9 cellular contexts compared by ENCODE assay signal in the genomic region with DNA sequence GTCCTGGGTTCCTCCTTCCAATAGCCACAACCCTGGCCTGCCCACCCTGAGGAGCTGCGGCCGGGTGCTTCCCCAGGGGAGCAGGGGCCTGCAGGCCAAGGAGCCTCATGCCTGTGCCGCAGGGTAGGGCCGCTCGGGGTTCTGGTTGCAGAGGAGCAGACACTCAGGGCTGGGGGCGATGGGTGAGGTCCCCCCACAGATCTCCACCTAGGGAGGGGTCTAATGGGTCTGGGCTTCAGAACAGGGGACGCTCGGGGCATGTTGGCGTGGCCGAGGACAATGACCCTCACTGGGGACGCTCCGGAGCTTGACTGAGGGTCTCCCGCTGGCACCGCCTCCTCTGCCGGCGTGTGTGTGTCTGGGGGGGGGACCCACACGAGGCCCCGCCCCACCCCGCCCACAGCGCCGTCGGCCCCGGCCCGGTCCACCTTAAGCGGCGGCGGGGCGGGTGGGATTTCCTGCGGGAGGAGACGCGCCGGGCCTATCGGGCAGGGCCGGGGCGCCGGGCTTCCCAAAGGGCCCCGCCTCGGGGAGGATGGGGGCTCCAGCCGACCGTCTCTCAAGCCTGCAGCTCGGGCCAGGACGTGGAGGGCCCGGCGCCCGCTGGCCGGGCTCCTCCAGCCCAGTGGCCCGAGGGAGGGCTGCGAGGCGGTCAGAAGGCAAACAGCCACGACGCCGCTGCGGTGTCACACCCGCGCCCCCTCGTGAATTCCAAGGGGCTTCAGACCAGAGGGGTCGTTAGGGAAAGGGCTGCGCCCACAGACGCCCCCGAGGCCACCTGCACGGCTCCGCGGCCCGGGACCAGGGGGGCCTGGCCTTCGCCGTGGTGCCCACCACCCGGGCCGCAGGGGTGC. TPM values are rescaled to one million over a fixed set of nuclear protein-coding genes. Genes with fewer than 3 reads are reported as not detected.
DNase-seq lines count a peak whose midpoint lies in the region; TF ChIP-seq lines count a peak whose summit lies in the region.
"Had no signal": no experiment of that assay in that cellular context is flagged by ENCODE, and none has a peak within 500 bp of the region (broad histone marks: within the 10 kb centered on the region; RNA-seq: fewer than 3 reads in every experiment).

No MANE protein-coding gene starts in this region.

- H3K9me2 ChIP-seq in Karpas-422 (replicated peaks; ENCODE audit: insufficient read depth, low read length): no peaks in the 10 kb centered on the region

- peak overlapping the region; percentile 71; the same call in 1 of the 2 replicates for H2AFZ ChIP-seq in Karpas-422 (ENCODE audit: low read length)

- no peak for TF ChIP-seq CTCF in GM20000 (IDR thresholded peaks at IDR 0.05; ENCODE audit: extremely low read depth, missing control alignments)
- no peak for TF ChIP-seq CTCF in kidney epithelial cell (IDR thresholded peaks at IDR 0.05; ENCODE audit: insufficient read depth, low read length, poor library complexity, severe bottlenecking)

- H3K36me3 ChIP-seq in Karpas-422 (ENCODE audit: insufficient read depth, low read length) (peaks cover 2% of the 10 kb centered on the region; the same call in 1 of the 2 replicates), kidney epithelial cell (ENCODE audit: control insufficient read depth, insufficient read depth, low read length) (no peaks in the 10 kb centered on the region)

- H3K9me3 ChIP-seq in Karpas-422 (ENCODE audit: low read length): no peaks in the 10 kb centered on the region

- peaks cover 27% of the 10 kb centered on the region for H4K20me1 ChIP-seq in Karpas-422 (ENCODE audit: insufficient read depth, low read depth, low read length)

- peak overlapping the region; percentile 60 for H3K27ac ChIP-seq in Karpas-422 (ENCODE audit: low read length)

- peaks cover 31% of the 10 kb centered on the region for H3K4me1 ChIP-seq in Karpas-422 (ENCODE audit: low read length)

- no peaks in the 10 kb centered on the region for H3K27me3 ChIP-seq in Karpas-422 (ENCODE audit: low read length)
- H3K27me3 ChIP-seq in kidney epithelial cell (ENCODE audit: control insufficient read depth, insufficient read depth, low read length): no peaks in the 10 kb centered on the region

- H3K4me3 ChIP-seq in Karpas-422 (ENCODE audit: low read length) (peak overlapping the region; percentile 88), kidney epithelial cell (ENCODE audit: low read depth, low read length) (peak overlapping the region; percentile 64)

- peak; percentile 77 for DNase-seq in CD1c-positive myeloid dendritic cell (ENCODE audit: extremely low spot score)
- peak; percentile 94 for DNase-seq in GM20000 (ENCODE audit: low spot score)
- DNase-seq in Karpas-422: peak; percentile 87
- peak; percentile 73 for DNase-seq in activated CD4-positive, alpha-beta T cell treated with anti-CD3 and anti-CD28 coated beads for 1 hour
- DNase-seq in cerebellum (ENCODE audit: low spot score): peak; percentile 95
- DNase-seq in kidney epithelial cell (ENCODE audit: low read depth): no peak
- peak; percentile 85 for DNase-seq in stimulated activated CD4-positive, alpha-beta T cell treated with anti-CD3 and anti-CD28 coated beads, Interleukin-12 subunit alpha, Interleukin-12 subunit beta, amount 100 ng/mL, for 4 hours
- DNase-seq in SHP77 treated with DMSO at 0.1 percent for 48 hours (lab: John Stamatoyannopoulos, UW): no peak

- peak overlapping the region; percentile 92 for H3K4me2 ChIP-seq in Karpas-422 (ENCODE audit: low read depth, low read length, poor library complexity, severe bottlenecking)

- H3K9ac ChIP-seq in Karpas-422 (ENCODE audit: low read length): peak overlapping the region; percentile 89

- H3K79me2 ChIP-seq in Karpas-422 (ENCODE audit: low read length): no peaks in the 10 kb centered on the region

RNA-seq across cellular contexts. Expression of a gene that starts 0.6 kb away (rescaled TPM):
- 8.9 and 11.5 TPM in 2 replicates for total RNA-seq in Karpas-422 (2014; rRNA removed; shearing (Covaris generic); ENCODE audit: low replicate concordance)
- 7.7 TPM for total RNA-seq in cerebellum
- total RNA-seq in kidney epithelial cell: 23.8 and 26.9 TPM in 2 replicates

RNA-seq across cellular contexts. Expression of a gene that starts 13.9 kb away (rescaled TPM):
- 54.8 and 130 TPM in 2 replicates for total RNA-seq in Karpas-422 (2014; rRNA removed; shearing (Covaris generic); ENCODE audit: low replicate concordance)
- total RNA-seq in cerebellum (33.6 TPM), kidney epithelial cell (44.5 and 56.3 TPM in 2 replicates)

RNA-seq across cellular contexts. Expression of a gene that starts 15.1 kb away (rescaled TPM):
- total RNA-seq in Karpas-422 (2014; rRNA removed; shearing (Covaris generic); ENCODE audit: low replicate concordance): 133 and 205 TPM in 2 replicates
- total RNA-seq in cerebellum (90.7 TPM), kidney epithelial cell (357 and 360 TPM in 2 replicates)

RNA-seq across cellular contexts. Expression of a gene that starts 19.9 kb away (rescaled TPM):
- total RNA-seq in Karpas-422 (2014; rRNA removed; shearing (Covaris generic); ENCODE audit: low replicate concordance): not detected in 2 replicates
- total RNA-seq in cerebellum: 1.4 TPM
- total RNA-seq in kidney epithelial cell: 0.55 and 1.8 TPM in 2 replicates
- total RNA-seq: activated CD8-positive, alpha-beta memory T cell treated with anti-CD3 and anti-CD28 coated beads for 36 hours had no signal

RNA-seq across cellular contexts. Expression of a gene that starts 50.9 kb away (rescaled TPM):
- total RNA-seq in Karpas-422 (2014; rRNA removed; shearing (Covaris generic); ENCODE audit: low replicate concordance): 16.4 and 26.6 TPM in 2 replicates
- total RNA-seq in cerebellum (45.4 TPM), kidney epithelial cell (34.0 and 35.7 TPM in 2 replicates)

Comparison
In these comparisons a context has a peak if more than half of its experiments do, and no peak if none do; other contexts are left out.
1. DNase-seq: peak in CD1c-positive myeloid dendritic cell (single experiment), GM20000 (single experiment), Karpas-422 (single experiment), activated CD4-positive, alpha-beta T cell treated with anti-CD3 and anti-CD28 coated beads for 1 hour (single experiment), cerebellum (single experiment) and stimulated activated CD4-positive, alpha-beta T cell treated with anti-CD3 and anti-CD28 coated beads, Interleukin-12 subunit alpha, Interleukin-12 subunit beta, amount 100 ng/mL, for 4 hours (single experiment); none in kidney epithelial cell (single experiment) and SHP77 treated with DMSO at 0.1 percent for 48 hours (single experiment).